In the genomic region with DNA sequence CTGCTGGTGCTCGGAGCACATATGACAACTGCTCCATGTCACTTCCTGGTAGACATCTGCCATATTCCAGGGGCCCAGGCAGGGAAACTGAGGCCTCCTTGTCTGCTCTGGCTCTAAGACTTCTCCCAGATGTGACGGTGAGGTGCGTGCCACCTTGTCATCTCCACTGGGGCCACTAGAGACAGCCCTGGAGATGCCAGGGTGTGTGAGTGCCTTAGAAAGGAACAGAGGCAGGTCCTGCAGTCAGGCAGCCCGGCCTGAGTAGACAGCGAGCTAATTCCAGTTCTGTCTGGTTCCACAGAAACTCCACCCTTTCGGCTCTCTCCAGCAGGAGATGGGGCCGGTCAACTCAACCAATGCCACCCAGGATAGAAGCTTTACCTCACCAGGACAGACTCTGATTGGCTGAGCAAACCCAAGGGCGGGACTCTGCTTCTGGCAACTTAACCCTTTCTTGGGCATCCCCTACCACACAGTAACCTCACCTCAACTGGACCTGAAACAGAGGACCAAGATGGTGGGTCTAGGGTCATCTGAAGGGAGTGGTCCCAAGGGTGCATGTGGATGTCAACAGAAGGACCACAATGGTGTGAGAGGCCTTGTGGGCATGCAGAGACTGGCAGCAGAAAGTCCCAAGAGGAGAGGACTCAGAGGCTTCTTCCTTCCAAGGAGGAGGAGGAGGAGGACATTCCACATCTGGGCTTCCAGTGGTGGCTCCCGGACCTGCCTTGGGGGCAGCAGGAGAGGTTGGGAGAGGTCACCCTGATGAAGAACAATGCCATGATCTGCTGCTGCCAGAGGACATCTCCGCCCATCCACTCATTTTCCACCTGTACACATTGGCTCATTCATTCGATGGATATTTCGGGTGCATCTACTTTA, we compare ENCODE assay signal across 8 cellular contexts.
DNase-seq lines count a peak whose midpoint lies in the region; ATAC-seq, FAIRE-seq and TF ChIP-seq lines count a peak whose summit lies in the region.

No MANE protein-coding gene starts in this region.

- 83% methylated on average over 12 of the region's 12 CpGs for WGBS in GM12878 (ENCODE audit: insufficient coverage, insufficient replicate concordance, low lambda C conversion rate, missing lambda C conversion rate)

- H3K36me3 Mint-ChIP-seq in activated CD8-positive, alpha-beta T cell treated with anti-CD3 and anti-CD28 coated beads, Interleukin-2, amount 10 ng/mL, durations not matched to agents 7 days and 5 days (ENCODE audit: low read depth): peaks cover 57% of the 10 kb centered on the region

- FAIRE-seq in GM12878 (lab: Jason Lieb, UNC): no peak

- H3K27ac Mint-ChIP-seq in activated CD8-positive, alpha-beta T cell treated with anti-CD3 and anti-CD28 coated beads, Interleukin-2, amount 10 ng/mL, durations not matched to agents 7 days and 5 days: no peak overlapping the region

- H3K4me2 ChIP-seq in GM12878 (ENCODE audit: control insufficient read depth, insufficient read depth): no peak overlapping the region

- H3K4me1 ChIP-seq in A673 (ENCODE audit: insufficient read depth, low read length, poor library complexity, severe bottlenecking): peaks cover 8% of the 10 kb centered on the region
- no peaks in the 10 kb centered on the region; the same call in 1 of the 2 replicates for H3K4me1 ChIP-seq in GM12878 (ENCODE audit: control insufficient read depth, insufficient read depth, low read length)

- H3K36me3 ChIP-seq in A673 (ENCODE audit: insufficient read depth, low read length, poor library complexity, severe bottlenecking): no peaks in the 10 kb centered on the region
- peaks cover 29 to 67% of the 10 kb centered on the region in 2 experiments for H3K36me3 ChIP-seq in GM12878 (ENCODE audit: control insufficient read depth in 2 of 2, insufficient read depth in 2 of 2, low read length in 1 of 2)

- in situ Hi-C loops in KBM-7 (cut with MboI; ENCODE audit: low pct_unique_long_range_greater_than_20kb, low sequenced_read_pairs) (no loop called here), GM12878 (cut with MboI) (no loop called here)

- POLR2A ChIA-PET in A673 (lab: Charles Lee; ENCODE audit: low non-redundant PET): no interaction called here
- POLR2A ChIA-PET in GM12878 (lab: Charles Lee): interaction anchor here (1.0 kb wide), 1 partner anchor 19 kb away, joined by 3 read pairs; no protein-coding TSS in a partner anchor
- POLR2A ChIA-PET in activated CD8-positive, alpha-beta T cell treated with anti-CD3 and anti-CD28 coated beads, Interleukin-2, amount 10 ng/mL, durations not matched to agents 7 days and 5 days (lab: Charles Lee): no interaction called here

- CTCF ChIA-PET in A673 (lab: Charles Lee): no interaction called here
- CTCF ChIA-PET in GM12878 (lab: Yijun Ruan, JAX): interaction anchor here (1.4 kb wide), 1 partner anchor 114 kb away, joined by 4 read pairs; no protein-coding TSS in a partner anchor
- CTCF ChIA-PET in activated CD8-positive, alpha-beta T cell treated with anti-CD3 and anti-CD28 coated beads, Interleukin-2, amount 10 ng/mL, durations not matched to agents 7 days and 5 days (lab: Charles Lee): interaction anchor here (0.6 kb wide), 1 partner anchor 114 kb away, joined by 4 read pairs; no protein-coding TSS in a partner anchor

- no peak for TF ChIP-seq CTCF in A673 (conservative IDR thresholded peaks at IDR 0.05; ENCODE audit: low read depth, low read length)
- no peak for TF ChIP-seq CTCF in GM12878 (IDR thresholded peaks at IDR 0.05 in 2 of 3, conservative IDR thresholded peaks at IDR 0.05 in 1 of 3; ENCODE audit: control insufficient read depth in 2 of 3, extremely low read depth in 1 of 3, insufficient read depth in 1 of 3, low read depth in 3 of 3, low read length in 3 of 3)

- TF ChIP-seq RAD21 in GM12878 (IDR thresholded peaks at IDR 0.05; ENCODE audit: insufficient read depth, low read depth, low read length): no peak

- H3K9ac ChIP-seq in GM12878 (ENCODE audit: control insufficient read depth, insufficient read depth, low read length): no peak overlapping the region

- TF ChIP-seq POLR2A in GM12878 (IDR thresholded peaks at IDR 0.05; ENCODE audit: low read depth, low read length): 0 out of 2 replicates have a peak, but pooled peaks have one; percentile 24

- TF ChIP-seq EP300 in GM12878 (IDR thresholded peaks at IDR 0.05; ENCODE audit: borderline replicate concordance in 1 of 2, control insufficient read depth in 1 of 2, low read depth in 2 of 2, low read length in 2 of 2): no peak

- DNase-seq in A673 (ENCODE audit: low spot score) (peak; percentile 82), KBM-7 (peak; percentile 19), GM12878 (ENCODE audit: low read depth, low spot score) (no peak), islet precursor cell (peak; percentile 91), epidermal melanocyte (ENCODE audit: insufficient read length, low spot score) (no peak), cortex of kidney (lab: John Stamatoyannopoulos, UW) (no peak)
- no peak for DNase-seq in activated CD8-positive, alpha-beta T cell treated with anti-CD3 and anti-CD28 coated beads, Interleukin-2, amount 10 ng/mL, durations not matched to agents 7 days and 5 days
- DNase-seq in stimulated activated CD8-positive, alpha-beta memory T cell treated with anti-CD3 and anti-CD28 coated beads, Interleukin-4, amount 100 ng/mL, for 48 hours: no peak

- H3K4me3 Mint-ChIP-seq in activated CD8-positive, alpha-beta T cell treated with anti-CD3 and anti-CD28 coated beads, Interleukin-2, amount 10 ng/mL, durations not matched to agents 7 days and 5 days: no peak overlapping the region

- peaks cover 10% of the 10 kb centered on the region for H3K4me1 Mint-ChIP-seq in activated CD8-positive, alpha-beta T cell treated with anti-CD3 and anti-CD28 coated beads, Interleukin-2, amount 10 ng/mL, durations not matched to agents 7 days and 5 days (ENCODE audit: low read depth)

- H3K79me2 ChIP-seq in GM12878 (ENCODE audit: control insufficient read depth, insufficient read depth, low read length): peaks cover 3% of the 10 kb centered on the region

- RAD21 ChIA-PET in GM12878 (lab: Charles Lee; ENCODE audit: unreplicated experiment): no interaction called here

- H3K27me3 ChIP-seq in A673 (replicated peaks; ENCODE audit: insufficient read depth, low read depth, low read length, poor library complexity): no peaks in the 10 kb centered on the region
- no peaks in the 10 kb centered on the region for H3K27me3 ChIP-seq in GM12878 (replicated peaks in 1 of 2; ENCODE audit: control insufficient read depth in 2 of 2, insufficient read depth in 2 of 2, low read length in 1 of 2)

- BruUV-seq in A673 (replicated peaks; lab: Mats Ljungman, UMichigan) (no TSS peak), GM12878 (replicated peaks; lab: Mats Ljungman, UMichigan) (no TSS peak)

- no peak overlapping the region for H3K4me3 ChIP-seq in A673 (ENCODE audit: low read depth, low read length, poor library complexity, severe bottlenecking)
- H3K4me3 ChIP-seq in GM12878: no peak overlapping the region

- ATAC-seq in GM12878: peak; percentile 65
- ATAC-seq in activated CD8-positive, alpha-beta T cell treated with anti-CD3 and anti-CD28 coated beads, Interleukin-2, amount 10 ng/mL, durations not matched to agents 7 days and 5 days: no peak

- H4K20me1 ChIP-seq in GM12878 (ENCODE audit: control insufficient read depth, insufficient read depth): no peaks in the 10 kb centered on the region; the same call in 1 of the 2 replicates

- H3K9me3 Mint-ChIP-seq in activated CD8-positive, alpha-beta T cell treated with anti-CD3 and anti-CD28 coated beads, Interleukin-2, amount 10 ng/mL, durations not matched to agents 7 days and 5 days (ENCODE audit: insufficient read depth): no peaks in the 10 kb centered on the region

- H3K9me3 ChIP-seq in A673 (ENCODE audit: low read depth, low read length, poor library complexity, severe bottlenecking) (no peaks in the 10 kb centered on the region), GM12878 (replicated peaks; ENCODE audit: control insufficient read depth, insufficient read depth, low read length) (no peaks in the 10 kb centered on the region)

- H2AFZ ChIP-seq in GM12878 (ENCODE audit: control insufficient read depth, low read depth, low read length): no peak overlapping the region

- intact Hi-C loops in A673 (cut with micrococcal nuclease; ENCODE audit: unreplicated experiment): no loop called here
- intact Hi-C loops in GM12878 (cut with micrococcal nuclease; ENCODE audit: unreplicated experiment): no loop called here

- H3K27ac ChIP-seq in A673 (ENCODE audit: low read depth, low read length, poor library complexity, severe bottlenecking): no peak overlapping the region
- no peak overlapping the region for H3K27ac ChIP-seq in GM12878 (ENCODE audit: control insufficient read depth, insufficient read depth)

- SMC1A ChIA-PET in GM12878 (lab: Charles Lee; ENCODE audit: uncharacterized antibody, unreplicated experiment): interaction anchor here (1.1 to 1.3 kb wide), 2 partner anchors 16 to 114 kb away, joined by 3 to 4 read pairs; no protein-coding TSS in a partner anchor

- no peaks in the 10 kb centered on the region for H3K27me3 Mint-ChIP-seq in activated CD8-positive, alpha-beta T cell treated with anti-CD3 and anti-CD28 coated beads, Interleukin-2, amount 10 ng/mL, durations not matched to agents 7 days and 5 days (ENCODE audit: low read depth)

TF ChIP-seq in GM12878, 131 proteins besides CTCF, POLR2A, EP300 and RAD21 (continues in another document):
- no peak for TF ChIP-seq SRF (IDR thresholded peaks at IDR 0.05; ENCODE audit: low read depth in 2 of 2, low read length in 2 of 2)
- TF ChIP-seq, protein P1, sequence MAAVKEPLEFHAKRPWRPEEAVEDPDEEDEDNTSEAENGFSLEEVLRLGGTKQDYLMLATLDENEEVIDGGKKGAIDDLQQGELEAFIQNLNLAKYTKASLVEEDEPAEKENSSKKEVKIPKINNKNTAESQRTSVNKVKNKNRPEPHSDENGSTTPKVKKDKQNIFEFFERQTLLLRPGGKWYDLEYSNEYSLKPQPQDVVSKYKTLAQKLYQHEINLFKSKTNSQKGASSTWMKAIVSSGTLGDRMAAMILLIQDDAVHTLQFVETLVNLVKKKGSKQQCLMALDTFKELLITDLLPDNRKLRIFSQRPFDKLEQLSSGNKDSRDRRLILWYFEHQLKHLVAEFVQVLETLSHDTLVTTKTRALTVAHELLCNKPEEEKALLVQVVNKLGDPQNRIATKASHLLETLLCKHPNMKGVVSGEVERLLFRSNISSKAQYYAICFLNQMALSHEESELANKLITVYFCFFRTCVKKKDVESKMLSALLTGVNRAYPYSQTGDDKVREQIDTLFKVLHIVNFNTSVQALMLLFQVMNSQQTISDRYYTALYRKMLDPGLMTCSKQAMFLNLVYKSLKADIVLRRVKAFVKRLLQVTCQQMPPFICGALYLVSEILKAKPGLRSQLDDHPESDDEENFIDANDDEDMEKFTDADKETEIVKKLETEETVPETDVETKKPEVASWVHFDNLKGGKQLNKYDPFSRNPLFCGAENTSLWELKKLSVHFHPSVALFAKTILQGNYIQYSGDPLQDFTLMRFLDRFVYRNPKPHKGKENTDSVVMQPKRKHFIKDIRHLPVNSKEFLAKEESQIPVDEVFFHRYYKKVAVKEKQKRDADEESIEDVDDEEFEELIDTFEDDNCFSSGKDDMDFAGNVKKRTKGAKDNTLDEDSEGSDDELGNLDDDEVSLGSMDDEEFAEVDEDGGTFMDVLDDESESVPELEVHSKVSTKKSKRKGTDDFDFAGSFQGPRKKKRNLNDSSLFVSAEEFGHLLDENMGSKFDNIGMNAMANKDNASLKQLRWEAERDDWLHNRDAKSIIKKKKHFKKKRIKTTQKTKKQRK (IDR thresholded peaks at IDR 0.05; ENCODE audit: low read depth, low read length): no peak

Comparison
In these comparisons a context has a peak if more than half of its experiments do, and no peak if none do; other contexts are left out.
1. DNase-seq: peak in A673 (single experiment), KBM-7 (single experiment) and islet precursor cell (single experiment); none in GM12878 (single experiment), activated CD8-positive, alpha-beta T cell treated with anti-CD3 and anti-CD28 coated beads, Interleukin-2, amount 10 ng/mL, durations not matched to agents 7 days and 5 days (single experiment), stimulated activated CD8-positive, alpha-beta memory T cell treated with anti-CD3 and anti-CD28 coated beads, Interleukin-4, amount 100 ng/mL, for 48 hours (single experiment), epidermal melanocyte (single experiment) and cortex of kidney (single experiment).